In genomic region chr5:179313849-179314521, GRCh38 we compare ENCODE assay signal across 11 cellular contexts. TPM values are rescaled to one million over a fixed set of nuclear protein-coding genes. Genes with fewer than 3 reads are reported as not detected.
DNase-seq lines count a peak whose midpoint lies in the region; ATAC-seq and TF ChIP-seq lines count a peak whose summit lies in the region.
"Had no signal": no experiment of that assay in that cellular context is flagged by ENCODE, and none has a peak within 500 bp of the region (broad histone marks: within the 10 kb centered on the region; RNA-seq: fewer than 3 reads in every experiment).

No MANE protein-coding gene starts in this region.

- H3K4me2 ChIP-seq in GM23248 (ENCODE audit: unreplicated experiment) = peak overlapping the region; percentile 63

- peaks cover 8% of the 10 kb centered on the region for H3K36me3 Mint-ChIP-seq in brain
- H3K36me3 Mint-ChIP-seq: activated naive CD4-positive, alpha-beta T cell treated with anti-CD3 and anti-CD28 coated beads, Interleukin-2, amount 10 ng/mL, durations not matched to agents 7 days and 5 days had no signal

- no peak overlapping the region for H2AFZ ChIP-seq in GM23248

- no peaks in the 10 kb centered on the region for H3K9me3 ChIP-seq in GM23248 (ENCODE audit: low read depth)
- H3K9me3 ChIP-seq in stomach smooth muscle (ENCODE audit: control insufficient read depth in 2 of 2, low read length in 2 of 2) = peaks cover 0 to 2% of the 10 kb centered on the region in 2 donors

- no peaks in the 10 kb centered on the region for H3K9me2 ChIP-seq in GM23248 (ENCODE audit: insufficient read depth)

- no peak for ATAC-seq in HG02870 (IDR thresholded peaks at IDR 0.05; ENCODE audit: unreplicated experiment)
- ATAC-seq in GM21526 (IDR thresholded peaks at IDR 0.05; ENCODE audit: low FRiP score, unreplicated experiment) = no peak

- no peaks in the 10 kb centered on the region for H3K27me3 Mint-ChIP-seq in brain
- H3K27me3 Mint-ChIP-seq: activated naive CD4-positive, alpha-beta T cell treated with anti-CD3 and anti-CD28 coated beads, Interleukin-2, amount 10 ng/mL, durations not matched to agents 7 days and 5 days had no signal

- no peak overlapping the region for H3K4me3 Mint-ChIP-seq in brain
- H3K4me3 Mint-ChIP-seq: activated naive CD4-positive, alpha-beta T cell treated with anti-CD3 and anti-CD28 coated beads, Interleukin-2, amount 10 ng/mL, durations not matched to agents 7 days and 5 days had no signal

- H3F3A ChIP-seq in GM23248 (ENCODE audit: insufficient read depth) = no peaks in the 10 kb centered on the region

- H3K9ac ChIP-seq in GM23248 = peak overlapping the region; percentile 96
- peak overlapping the region; percentile 52 to 62 for H3K9ac ChIP-seq in stomach smooth muscle (ENCODE audit: low read length in 2 of 2)

- H3K36me3 ChIP-seq in GM23248 (ENCODE audit: low read depth) = no peaks in the 10 kb centered on the region
- H3K36me3 ChIP-seq in stomach smooth muscle (ENCODE audit: control insufficient read depth in 2 of 2, insufficient read depth in 2 of 2, low read length in 2 of 2) = no peaks in the 10 kb centered on the region

- in situ Hi-C loops in GM23248 (cut with MboI) = no loop called here
- in situ Hi-C loops in ACHN (cut with HindIII; ENCODE audit: low pct_ligation_motif_present, low pct_unique_long_range_greater_than_20kb, low sequenced_read_pairs) = no loop called here

- WGBS in GM23248 (ENCODE audit: low coverage in 1 of 2, low lambda C conversion rate in 2 of 2, missing lambda C conversion rate in 2 of 2), 2 experiments = 5 to 29% methylated on average over 21 to 28 of the region's 31 CpGs

- no peaks in the 10 kb centered on the region for H3K27me3 ChIP-seq in GM23248 (replicated peaks; ENCODE audit: insufficient read depth)
- H3K27me3 ChIP-seq in stomach smooth muscle (ENCODE audit: control insufficient read depth in 1 of 2, insufficient read depth in 2 of 2, low read length in 2 of 2) = no peaks in the 10 kb centered on the region

- H3K79me2 ChIP-seq in GM23248 (ENCODE audit: insufficient read depth) = peaks cover 91% of the 10 kb centered on the region

- H3K4me3 ChIP-seq in GM23248 (0 out of 2 replicates have a peak overlapping the region, but pooled peaks have one; percentile 34), stomach smooth muscle (ENCODE audit: low read length in 2 of 2) (peak overlapping the region; percentile 17 to 47)

- peaks cover 8 to 23% (median 18%) of the 10 kb centered on the region in 5 experiments for H3K9me3 Mint-ChIP-seq in brain
- H3K9me3 Mint-ChIP-seq: activated naive CD4-positive, alpha-beta T cell treated with anti-CD3 and anti-CD28 coated beads, Interleukin-2, amount 10 ng/mL, durations not matched to agents 7 days and 5 days had no signal

- no peak for TF ChIP-seq CTCF in brain (conservative IDR thresholded peaks at IDR 0.05)

- peak overlapping the region; percentile 94 for H3K27ac ChIP-seq in GM23248
- peak overlapping the region; percentile 24 for H3K27ac ChIP-seq in stomach smooth muscle (ENCODE audit: low read length)

- peaks cover 14% of the 10 kb centered on the region for H3K4me1 ChIP-seq in GM23248 (ENCODE audit: insufficient read depth)
- peaks cover 14% of the 10 kb centered on the region for H3K4me1 ChIP-seq in stomach smooth muscle (ENCODE audit: control insufficient read depth, insufficient read depth, low read length)

- peaks cover 40% of the 10 kb centered on the region for H3K4me1 Mint-ChIP-seq in brain
- H3K4me1 Mint-ChIP-seq: activated naive CD4-positive, alpha-beta T cell treated with anti-CD3 and anti-CD28 coated beads, Interleukin-2, amount 10 ng/mL, durations not matched to agents 7 days and 5 days had no signal

- DNase-seq in GM23248 (peak; percentile 97), iris pigment epithelial cell (ENCODE audit: low read depth) (peak; percentile 88), NCI-H2107 (lab: John Stamatoyannopoulos, UW) (no peak), ACHN (no peak)
- DNase-seq: activated naive CD4-positive, alpha-beta T cell treated with anti-CD3 and anti-CD28 coated beads, Interleukin-2, amount 10 ng/mL, durations not matched to agents 7 days and 5 days; NCI-H1048 had no signal

- no peaks in the 10 kb centered on the region for H4K20me1 ChIP-seq in GM23248 (ENCODE audit: insufficient read depth)

- H3K27ac Mint-ChIP-seq in brain = peak overlapping the region; percentile 79 to 98 (median 82)
- H3K27ac Mint-ChIP-seq: activated naive CD4-positive, alpha-beta T cell treated with anti-CD3 and anti-CD28 coated beads, Interleukin-2, amount 10 ng/mL, durations not matched to agents 7 days and 5 days had no signal

RNA-seq across cellular contexts. Expression of gene ADAMTS2, which starts 31.3 kb away (rescaled TPM):
- 132 and 141 TPM in 2 replicates for total RNA-seq in GM23248 (2014; rRNA removed; shearing (Covaris generic))
- 61.3 and 62.0 TPM in 2 replicates for polyA plus RNA-seq in GM23248 (2016; fragmentation: Nextera tagmentation; extraction: Ambion mirVana)
- polyA plus RNA-seq in brain (ENCODE audit: insufficient read depth, low read depth, low replicate concordance) = 2.2 TPM
- total RNA-seq: T-helper 2 cell treated with Interferon-gamma antibody and Interleukin-4, amounts not matched to agents 100 ng/mL and 5 ng/mL, for 36 hours had no signal

Comparison
In these comparisons a context has a peak if more than half of its experiments do, and no peak if none do; other contexts are left out.
1. DNase-seq: peak in GM23248 (single experiment) and iris pigment epithelial cell (single experiment); none in NCI-H2107 (single experiment) and ACHN (single experiment).
2. RNA of gene ADAMTS2, which starts 31.3 kb away (polyA plus RNA-seq): 61.3 to 62.0 TPM in GM23248; 2.2 TPM in brain (single experiment); every median in the first group is over 10 times any median in the second.